18 cellular contexts compared by ENCODE assay signal in the genomic region with DNA sequence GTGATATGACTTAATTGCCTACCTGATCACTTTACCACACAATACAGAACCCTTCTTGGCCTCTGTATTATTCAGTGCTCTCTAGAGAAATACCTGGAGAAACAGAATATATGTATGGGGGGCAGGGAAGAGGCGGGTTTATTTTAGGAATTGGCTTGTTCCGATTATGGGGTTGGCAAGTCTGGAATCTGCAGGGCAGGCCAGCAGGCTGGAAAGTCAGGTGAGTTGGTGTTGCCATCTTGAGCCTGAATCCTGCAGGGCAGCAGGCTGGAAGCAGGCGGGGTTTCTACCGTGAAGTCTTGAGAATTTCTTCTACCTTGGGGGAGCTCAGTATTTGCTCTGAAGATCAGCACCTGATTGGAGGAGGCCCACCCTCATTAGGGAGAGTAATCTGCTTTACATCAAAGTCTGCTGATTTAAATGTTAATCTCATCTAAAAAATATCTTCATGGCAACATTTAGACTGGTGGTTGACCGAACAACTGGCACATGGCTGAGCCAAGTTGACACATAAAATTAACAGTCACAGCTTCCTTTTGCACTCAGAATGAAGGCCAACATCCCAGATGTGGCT.
"Had no signal": no experiment of that assay in that cellular context is flagged by ENCODE, and none has a peak within 500 bp of the region (broad histone marks: within the 10 kb centered on the region; RNA-seq: fewer than 3 reads in every experiment).

No MANE protein-coding gene starts in this region.

- H3K4me1 ChIP-seq: upper lobe of right lung had no signal

- H3K4me3 ChIP-seq: body of pancreas, esophagus squamous epithelium, upper lobe of right lung had no signal

- DNase-seq: activated CD4-positive, alpha-beta T cell treated with anti-CD3 and anti-CD28 coated beads, Interleukin-2, amount 10 ng/mL, durations not matched to agents 24 days and 14 days; activated naive CD4-positive, alpha-beta T cell treated with Interleukin-2 at 50 U/mL for 16 hours; activated naive CD8-positive, alpha-beta T cell treated with anti-CD3 and anti-CD28 coated beads, Interleukin-2, amount 10 ng/mL, durations not matched to agents 7 days and 5 days; activated T-cell treated with anti-CD3 and anti-CD28 coated beads, Interleukin-2, amount 50 U/mL, for 1 hour; amygdala; cortex of kidney; esophagus squamous epithelium; hypothalamus; mammary epithelial cell; stimulated activated CD4-positive, alpha-beta T cell treated with anti-CD3 and anti-CD28 coated beads, Interleukin-4, amount 100 ng/mL, for 24 hours; upper lobe of right lung had no signal

- H3K27me3 ChIP-seq: body of pancreas, esophagus squamous epithelium, upper lobe of right lung had no signal

- H3K27ac ChIP-seq: body of pancreas, esophagus squamous epithelium, upper lobe of right lung had no signal

- ATAC-seq: activated T-helper 17 cell treated with anti-CD3 and anti-CD28 coated beads, Interleukin-2, amount 50 U/mL, for 72 hours; body of pancreas; left lobe of liver; sciatic nerve; stimulated activated effector memory CD8-positive, alpha-beta T cell treated with anti-CD3 and anti-CD28 coated beads, Interleukin-12 subunit alpha, Interleukin-12 subunit beta, amount 100 ng/mL, for 72 hours; upper lobe of right lung had no signal

- H3K36me3 ChIP-seq: esophagus squamous epithelium, upper lobe of right lung had no signal

- FAIRE-seq: endothelial cell of umbilical vein, keratinocyte had no signal

- H3K9me3 ChIP-seq: body of pancreas, esophagus squamous epithelium, upper lobe of right lung had no signal
